1 cellular context compared by ENCODE assay signal in genomic region chr7:1725766-1726630, GRCh38.
TF ChIP-seq lines count a peak whose summit lies in the region.

No MANE protein-coding gene starts in this region.

TF ChIP-seq in K562, 482 proteins besides CTCF, POLR2A, EP300 and RAD21 (continued from another document):
- TF ChIP-seq CLOCK (CRISPR knock-in tag; IDR thresholded peaks at IDR 0.05; ENCODE audit: borderline replicate concordance) (no peak), TRIM24 (IDR thresholded peaks at IDR 0.05) (0 out of 4 replicates have a peak, but pooled peaks of 1 of the 2 experiments have one; percentile 13), THAP12 (CRISPR knock-in tag; IDR thresholded peaks at IDR 0.05) (no peak), ZNF282 (CRISPR knock-in tag; IDR thresholded peaks at IDR 0.05) (no peak), PURB (CRISPR knock-in tag; IDR thresholded peaks at IDR 0.05; ENCODE audit: low read depth) (no peak), NFIC (IDR thresholded peaks at IDR 0.05) (no peak), MTA2 (IDR thresholded peaks at IDR 0.05; ENCODE audit: low read depth) (no peak), NRF1 (conservative IDR thresholded peaks at IDR 0.05 in 1 of 2, IDR thresholded peaks at IDR 0.05 in 1 of 2) (peak; percentile 12 to 28; a peak in 1 of 4 replicates), NKRF (IDR thresholded peaks at IDR 0.05; ENCODE audit: borderline replicate concordance) (0 out of 2 replicates have a peak, but pooled peaks have one; percentile 32), PRMT5 (CRISPR knock-in tag; IDR thresholded peaks at IDR 0.05) (no peak), HINFP (tag; conservative IDR thresholded peaks at IDR 0.05; ENCODE audit: low read depth) (no peak), HLTF (IDR thresholded peaks at IDR 0.05) (no peak), LARP7 (IDR thresholded peaks at IDR 0.05) (0 out of 2 replicates have a peak, but pooled peaks have one; percentile 37), HDAC6 (IDR thresholded peaks at IDR 0.05; ENCODE audit: low read depth, low read length) (no peak), SAFB2 (IDR thresholded peaks at IDR 0.05; ENCODE audit: borderline replicate concordance, low read depth, low read length, severe bottlenecking) (no peak), PPARD (CRISPR knock-in tag; IDR thresholded peaks at IDR 0.05) (no peak), NCOA4 (IDR thresholded peaks at IDR 0.05; ENCODE audit: partially characterized antibody) (peak; percentile 29), ARHGAP35 (IDR thresholded peaks at IDR 0.05; ENCODE audit: partially characterized antibody) (peak; percentile 44), FOS (IDR thresholded peaks at IDR 0.05; ENCODE audit: extremely low read depth, insufficient read length) (no peak), CBX8 (IDR thresholded peaks at IDR 0.05; ENCODE audit: borderline replicate concordance, extremely low read depth, low read depth, low read length, poor library complexity, severe bottlenecking) (no peak), HDAC1 (IDR thresholded peaks at IDR 0.05) (peak in 1 of 2 experiments; percentile 27; a peak in 1 of 4 replicates), USF2 (CRISPR knock-in tag; IDR thresholded peaks at IDR 0.05) (no peak), BRF1 (IDR thresholded peaks at IDR 0.05; ENCODE audit: borderline replicate concordance, extremely low read depth, insufficient read length) (no peak), KAT8 (IDR thresholded peaks at IDR 0.05; ENCODE audit: low read depth) (no peak), TOE1 (IDR thresholded peaks at IDR 0.05; ENCODE audit: borderline replicate concordance) (no peak), TOE1 (CRISPR knock-in tag; IDR thresholded peaks at IDR 0.05; ENCODE audit: borderline replicate concordance, low read depth) (no peak), MYBL2 (IDR thresholded peaks at IDR 0.05; ENCODE audit: low read depth) (no peak), MYBL2 (CRISPR knock-in tag; IDR thresholded peaks at IDR 0.05; ENCODE audit: borderline replicate concordance) (no peak), ERF (CRISPR knock-in tag; IDR thresholded peaks at IDR 0.05) (no peak), CREB1 (IDR thresholded peaks at IDR 0.05) (no peak), CREB1 (CRISPR knock-in tag; IDR thresholded peaks at IDR 0.05) (no peak), XRCC3 (IDR thresholded peaks at IDR 0.05) (no peak), TAF15 (IDR thresholded peaks at IDR 0.05; ENCODE audit: low read depth, low read length) (no peak), GABPA (tag; conservative IDR thresholded peaks at IDR 0.05; ENCODE audit: low read depth) (no peak), BCLAF1 (IDR thresholded peaks at IDR 0.05; ENCODE audit: borderline replicate concordance in 1 of 2, control insufficient read depth in 1 of 2, low read depth in 2 of 2, low read length in 1 of 2) (0 out of 4 replicates have a peak, but pooled peaks of 1 of the 2 experiments have one; percentile 10), ZNF263 (CRISPR knock-in tag; IDR thresholded peaks at IDR 0.05; ENCODE audit: borderline replicate concordance) (no peak), GATAD2B (IDR thresholded peaks at IDR 0.05; ENCODE audit: borderline replicate concordance) (no peak), MIER1 (IDR thresholded peaks at IDR 0.05; ENCODE audit: low read depth) (no peak), LCOR (CRISPR knock-in tag; IDR thresholded peaks at IDR 0.05) (no peak), ZNF764 (CRISPR knock-in tag; IDR thresholded peaks at IDR 0.05; ENCODE audit: low read depth) (no peak)
